In the genomic region with DNA sequence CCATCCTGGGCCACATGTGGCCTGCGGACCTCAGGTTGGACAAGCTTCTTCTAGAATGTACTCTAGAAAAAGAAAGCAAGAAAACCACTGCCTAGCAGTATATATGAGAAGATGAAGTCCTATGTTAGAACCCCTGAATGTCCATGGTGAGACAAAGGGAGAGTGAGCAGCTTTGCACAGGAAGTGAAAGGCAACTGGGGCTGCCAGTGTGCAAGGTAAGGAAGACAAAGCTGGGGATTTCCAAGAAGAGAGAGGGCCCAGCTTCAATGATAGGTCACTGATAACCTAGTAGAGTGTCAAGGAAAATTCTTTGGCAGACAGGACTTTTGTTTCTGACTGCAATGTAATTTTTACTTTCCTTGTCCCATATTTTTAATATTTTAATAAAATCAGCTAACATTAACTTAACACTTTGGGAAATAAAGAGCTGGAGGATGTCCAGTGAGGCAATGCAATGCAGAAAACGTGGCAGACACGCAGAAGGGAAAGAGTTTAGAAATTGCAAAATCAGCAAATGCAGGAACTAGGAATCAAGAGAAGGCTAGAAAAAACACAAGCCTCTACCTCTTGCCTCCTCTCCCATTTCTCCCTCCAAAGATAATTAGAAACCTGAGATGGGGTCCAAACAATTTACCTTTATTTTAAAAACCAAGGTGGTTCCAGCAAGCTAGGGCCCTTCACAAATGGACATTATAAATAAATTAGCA, we compare ENCODE assay signal across 1 cellular context.
TF ChIP-seq lines count a peak whose summit lies in the region.

No MANE protein-coding gene starts in this region.

TF ChIP-seq in GM12878, 131 proteins besides CTCF, POLR2A, EP300 and RAD21 (continued from another document):
- TF ChIP-seq, protein P1, sequence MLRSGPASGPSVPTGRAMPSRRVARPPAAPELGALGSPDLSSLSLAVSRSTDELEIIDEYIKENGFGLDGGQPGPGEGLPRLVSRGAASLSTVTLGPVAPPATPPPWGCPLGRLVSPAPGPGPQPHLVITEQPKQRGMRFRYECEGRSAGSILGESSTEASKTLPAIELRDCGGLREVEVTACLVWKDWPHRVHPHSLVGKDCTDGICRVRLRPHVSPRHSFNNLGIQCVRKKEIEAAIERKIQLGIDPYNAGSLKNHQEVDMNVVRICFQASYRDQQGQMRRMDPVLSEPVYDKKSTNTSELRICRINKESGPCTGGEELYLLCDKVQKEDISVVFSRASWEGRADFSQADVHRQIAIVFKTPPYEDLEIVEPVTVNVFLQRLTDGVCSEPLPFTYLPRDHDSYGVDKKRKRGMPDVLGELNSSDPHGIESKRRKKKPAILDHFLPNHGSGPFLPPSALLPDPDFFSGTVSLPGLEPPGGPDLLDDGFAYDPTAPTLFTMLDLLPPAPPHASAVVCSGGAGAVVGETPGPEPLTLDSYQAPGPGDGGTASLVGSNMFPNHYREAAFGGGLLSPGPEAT (IDR thresholded peaks at IDR 0.05; ENCODE audit: low read depth), result no peak
- TF ChIP-seq TARDBP (IDR thresholded peaks at IDR 0.05; ENCODE audit: borderline replicate concordance), result no peak
TF ChIP-seq in GM12878: peak in this region for 1.
